Comparison of ENCODE assay signal across 20 cellular contexts in genomic region chr22:27667121-27667843, GRCh38.
DNase-seq lines count a peak whose midpoint lies in the region; ATAC-seq and TF ChIP-seq lines count a peak whose summit lies in the region.
"Had no signal": no experiment of that assay in that cellular context is flagged by ENCODE, and none has a peak within 500 bp of the region (broad histone marks: within the 10 kb centered on the region; RNA-seq: fewer than 3 reads in every experiment).

No MANE protein-coding gene starts in this region.

- ATAC-seq in activated CD4-positive, CD25-positive, alpha-beta regulatory T cell treated with anti-CD3 and anti-CD28 coated beads, Interleukin-2, amount 50 U/mL, for 24 hours = no peak
- no peak for ATAC-seq in natural killer cell
- ATAC-seq: activated naive CD8-positive, alpha-beta T cell treated with anti-CD3 and anti-CD28 coated beads, Interleukin-2, amount 50 U/mL, for 24 hours; stimulated activated effector memory CD8-positive, alpha-beta T cell treated with anti-CD3 and anti-CD28 coated beads, Interleukin-12 subunit alpha, Interleukin-12 subunit beta, amount 100 ng/mL, for 72 hours; T-cell had no signal

- no peaks in the 10 kb centered on the region for H3K79me1 ChIP-seq in mesenchymal stem cell (replicated peaks; ENCODE audit: low read length, poor library complexity, severe bottlenecking)

- H3K4me1 ChIP-seq in mesenchymal stem cell (ENCODE audit: control insufficient read depth, insufficient read depth, low read depth, low read length) (peaks cover 45% of the 10 kb centered on the region), testis (peaks cover 39% of the 10 kb centered on the region)

- H3K27ac Mint-ChIP-seq in natural killer cell = no peak overlapping the region
- H3K27ac Mint-ChIP-seq: activated naive CD8-positive, alpha-beta T cell treated with anti-CD3 and anti-CD28 coated beads, Interleukin-2, amount 50 U/mL, for 24 hours; CD4-positive, alpha-beta T cell; stimulated activated effector memory CD8-positive, alpha-beta T cell treated with anti-CD3 and anti-CD28 coated beads, Interleukin-12 subunit alpha, Interleukin-12 subunit beta, amount 100 ng/mL, for 72 hours; T-cell had no signal

- H4K91ac ChIP-seq in mesenchymal stem cell (ENCODE audit: low read length) = no peak overlapping the region

- H3K4me3 Mint-ChIP-seq in natural killer cell = no peak overlapping the region
- H3K4me3 Mint-ChIP-seq: activated naive CD8-positive, alpha-beta T cell treated with anti-CD3 and anti-CD28 coated beads, Interleukin-2, amount 50 U/mL, for 24 hours; CD4-positive, alpha-beta T cell; H9; stimulated activated effector memory CD8-positive, alpha-beta T cell treated with anti-CD3 and anti-CD28 coated beads, Interleukin-12 subunit alpha, Interleukin-12 subunit beta, amount 100 ng/mL, for 72 hours; T-cell had no signal

- H3K27ac ChIP-seq in mesenchymal stem cell (ENCODE audit: low read length, poor library complexity, severe bottlenecking) (peak overlapping the region; percentile 22), testis (peak overlapping the region; percentile 37 to 39)
- H3K27ac ChIP-seq: vagina had no signal

- no peak for TF ChIP-seq CTCF in astrocyte of the spinal cord (IDR thresholded peaks at IDR 0.05; ENCODE audit: low read depth, low read length)
- TF ChIP-seq CTCF in testis (IDR thresholded peaks at IDR 0.05) = no peak
- no peak for TF ChIP-seq CTCF in natural killer cell (IDR thresholded peaks at IDR 0.05)

- 45% methylated on average over 16 of the region's 16 CpGs for WGBS in mesenchymal stem cell
- WGBS in testis, 2 donors = 30 to 48% methylated on average over 13 to 16 of the region's 16 CpGs

- no peak overlapping the region for H3K9ac ChIP-seq in mesenchymal stem cell (ENCODE audit: low read length)

- H3K36me3 ChIP-seq in mesenchymal stem cell (ENCODE audit: control insufficient read depth in 1 of 2, insufficient read depth in 2 of 2, low read depth in 1 of 2, low read length in 2 of 2) (no peaks in the 10 kb centered on the region), testis (ENCODE audit: low read depth, missing control alignments) (no peaks in the 10 kb centered on the region)
- H3K36me3 ChIP-seq: vagina had no signal

- intact Hi-C loops in testis (cut with DNase I; ENCODE audit: low total_unique reads) = no loop called here
- intact Hi-C loops in natural killer cell (cut with micrococcal nuclease) = no loop called here

- H4K8ac ChIP-seq in mesenchymal stem cell (ENCODE audit: low read length) = no peak overlapping the region

- no peak overlapping the region for H3K4ac ChIP-seq in mesenchymal stem cell (ENCODE audit: low read depth in 1 of 2, low read length in 2 of 2)

- H3K9me3 Mint-ChIP-seq in natural killer cell = peaks cover 0 to 2% of the 10 kb centered on the region in 2 donors

- no peak overlapping the region for H2AK5ac ChIP-seq in mesenchymal stem cell (ENCODE audit: low read length, severe bottlenecking)

- CTCF ChIA-PET in HEK293T (lab: Yijun Ruan, JAX) = interaction anchor here (0.6 kb wide), 1 partner anchor 41 kb away, joined by 3 read pairs; no protein-coding TSS in a partner anchor

- no peak for TF ChIP-seq POLR2A in testis (IDR thresholded peaks at IDR 0.05)

- H3K14ac ChIP-seq in mesenchymal stem cell (ENCODE audit: low read length in 2 of 2) = no peak overlapping the region

- no peak overlapping the region for H2AFZ ChIP-seq in mesenchymal stem cell (ENCODE audit: low read depth, low read length)

- POLR2A ChIA-PET in HEK293T (lab: Yijun Ruan, JAX) = no interaction called here

- H2BK12ac ChIP-seq in mesenchymal stem cell (ENCODE audit: low read length in 2 of 2) = no peak overlapping the region

- H2BK5ac ChIP-seq in mesenchymal stem cell (ENCODE audit: low read depth, low read length, poor library complexity, severe bottlenecking) = no peak overlapping the region

- no peak overlapping the region for H2BK15ac ChIP-seq in mesenchymal stem cell (ENCODE audit: low read depth, poor library complexity, severe bottlenecking)

- no peak overlapping the region for H3K23ac ChIP-seq in mesenchymal stem cell (ENCODE audit: low read length in 2 of 2)

- no peak overlapping the region for H2BK120ac ChIP-seq in mesenchymal stem cell (ENCODE audit: low read depth, low read length)

- H3K27me3 ChIP-seq in mesenchymal stem cell (ENCODE audit: control insufficient read depth in 1 of 2, insufficient read depth in 1 of 2, low read length in 2 of 2) (no peaks in the 10 kb centered on the region), testis (no peaks in the 10 kb centered on the region)
- H3K27me3 ChIP-seq: vagina had no signal

- no peak overlapping the region for H3K4me2 ChIP-seq in mesenchymal stem cell (ENCODE audit: low read length, poor library complexity, severe bottlenecking)

- H3K18ac ChIP-seq in mesenchymal stem cell (ENCODE audit: low read depth in 1 of 2, low read length in 2 of 2) = no peak overlapping the region

- in situ Hi-C loops in astrocyte of the spinal cord (cut with HindIII; ENCODE audit: low sequenced_read_pairs) = no loop called here

- H3K27me3 Mint-ChIP-seq in natural killer cell (ENCODE audit: low read depth in 2 of 2) = peaks cover 15 to 35% of the 10 kb centered on the region in 2 donors

- peak; percentile 39 for DNase-seq in HEK293T (ENCODE audit: extremely low spot score)
- DNase-seq in astrocyte of the spinal cord (ENCODE audit: low read depth, low spot score) = peak; percentile 62
- no peak for DNase-seq in mesenchymal stem cell
- peak; percentile 81 for DNase-seq in testis
- no peak for DNase-seq in natural killer cell
- DNase-seq in NCI-H1105 (lab: John Stamatoyannopoulos, UW) = no peak
- DNase-seq: activated CD4-positive, CD25-positive, alpha-beta regulatory T cell treated with anti-CD3 and anti-CD28 coated beads, Interleukin-2, amount 50 U/mL, for 72 hours; activated CD8-positive, alpha-beta memory T cell treated with anti-CD3 and anti-CD28 coated beads, Interleukin-2, amount 50 U/mL, for 48 hours; activated naive CD8-positive, alpha-beta T cell treated with anti-CD3 and anti-CD28 coated beads, Interleukin-2, amount 50 U/mL, for 24 hours; CD4-positive, alpha-beta T cell; cortex of kidney; H9; KBM-7; NCI-H1436; NCI-H526 treated with DMSO at 0.1 percent for 48 hours; stimulated activated CD4-positive, alpha-beta T cell treated with anti-CD3 and anti-CD28 coated beads, Interleukin-4, amount 100 ng/mL, for 24 hours; T-cell had no signal

- H3K9me3 ChIP-seq in mesenchymal stem cell (ENCODE audit: control insufficient read depth, low read length) (peaks cover 4% of the 10 kb centered on the region), testis (no peaks in the 10 kb centered on the region)
- H3K9me3 ChIP-seq: vagina had no signal

- H3K4me3 ChIP-seq in astrocyte of the spinal cord (ENCODE audit: low read depth, low read length) (no peak overlapping the region), mesenchymal stem cell (ENCODE audit: insufficient read depth in 1 of 2, low read depth in 1 of 2, low read length in 2 of 2) (no peak overlapping the region), testis (no peak overlapping the region)
- H3K4me3 ChIP-seq: vagina had no signal

- peaks cover 0 to 21% of the 10 kb centered on the region in 2 donors for H3K4me1 Mint-ChIP-seq in natural killer cell
- H3K4me1 Mint-ChIP-seq: activated naive CD8-positive, alpha-beta T cell treated with anti-CD3 and anti-CD28 coated beads, Interleukin-2, amount 50 U/mL, for 24 hours; stimulated activated effector memory CD8-positive, alpha-beta T cell treated with anti-CD3 and anti-CD28 coated beads, Interleukin-12 subunit alpha, Interleukin-12 subunit beta, amount 100 ng/mL, for 72 hours; T-cell had no signal

- no peaks in the 10 kb centered on the region for H3K36me3 Mint-ChIP-seq in natural killer cell
- H3K36me3 Mint-ChIP-seq: stimulated activated effector memory CD8-positive, alpha-beta T cell treated with anti-CD3 and anti-CD28 coated beads, Interleukin-12 subunit alpha, Interleukin-12 subunit beta, amount 100 ng/mL, for 72 hours; T-cell had no signal

TF ChIP-seq in HEK293T, 16 proteins besides CTCF, POLR2A, EP300 and RAD21:
- TF ChIP-seq PKNOX1 (IDR thresholded peaks at IDR 0.05) (peak; percentile 96), TARDBP (IDR thresholded peaks at IDR 0.05) (no peak)

Comparison
In these comparisons a context has a peak if more than half of its experiments do, and no peak if none do; other contexts are left out.
1. DNase-seq: peak in HEK293T (single experiment), astrocyte of the spinal cord (single experiment) and testis (single experiment); none in mesenchymal stem cell (single experiment), natural killer cell (single experiment) and NCI-H1105 (single experiment).